Comparison of ENCODE assay signal across 13 cellular contexts in the genomic region with DNA sequence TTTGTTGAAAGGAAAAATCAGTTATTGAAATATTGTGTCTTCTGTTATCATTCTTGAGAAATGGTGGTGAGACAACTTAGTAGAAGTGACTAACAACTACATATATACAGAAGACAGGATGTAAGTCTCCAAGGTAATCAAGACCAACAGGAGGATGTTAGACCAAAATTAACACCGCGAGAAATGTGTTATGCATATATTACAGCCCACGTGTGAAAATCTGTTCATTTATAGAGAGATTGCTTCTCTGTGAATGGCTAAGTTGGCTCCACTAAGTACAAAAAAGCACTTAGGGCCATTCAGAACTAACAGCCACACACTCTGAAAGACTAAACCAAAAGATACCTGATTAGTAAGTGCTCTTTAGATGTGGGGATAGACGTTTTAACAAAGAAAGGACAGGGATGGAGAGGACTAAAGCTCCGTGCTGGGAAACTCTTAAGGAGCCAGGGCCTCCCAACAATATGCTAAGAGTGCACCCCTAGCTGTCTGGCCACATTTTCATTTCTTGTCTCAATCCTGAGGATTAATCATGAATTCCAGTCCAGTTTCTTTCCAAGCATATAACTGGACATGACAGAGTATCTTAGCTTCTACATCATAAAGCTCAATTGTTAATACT.
A peak's percentile ranks its signal among the peaks of the same experiment; 100 is the strongest.
DNase-seq lines count a peak whose midpoint lies in the region; ATAC-seq and TF ChIP-seq lines count a peak whose summit lies in the region.
"Had no signal": no experiment of that assay in that cellular context is flagged by ENCODE, and none has a peak within 500 bp of the region (broad histone marks: within the 10 kb centered on the region; RNA-seq: fewer than 3 reads in every experiment).

No MANE protein-coding gene starts in this region.

- H3K27me3 Mint-ChIP-seq in stimulated activated memory B cell treated with anti-CD40 and anti-IgM and Interleukin-4, amounts not matched to agents 10 μg/mL and 1 μg/mL and 100 μg/mL, for 72 hours: no peaks in the 10 kb centered on the region

- H3K4me2 ChIP-seq in OCI-LY1 (ENCODE audit: low read length): peak overlapping the region; percentile 74

- peaks cover 19% of the 10 kb centered on the region for H3K36me3 Mint-ChIP-seq in stimulated activated memory B cell treated with anti-CD40 and anti-IgM and Interleukin-4, amounts not matched to agents 10 μg/mL and 1 μg/mL and 100 μg/mL, for 72 hours

- H3K4me1 ChIP-seq in OCI-LY1 (ENCODE audit: insufficient read depth, low read length, severe bottlenecking) (peaks cover 95% of the 10 kb centered on the region), HAP-1 (peaks cover 68% of the 10 kb centered on the region)
- H3K4me1 ChIP-seq: SJCRH30 had no signal

- no peak for TF ChIP-seq CTCF in OCI-LY1 (IDR thresholded peaks at IDR 0.05; ENCODE audit: low read length)

- H3K79me2 ChIP-seq in OCI-LY1 (ENCODE audit: insufficient read depth, low read length): peaks cover 12% of the 10 kb centered on the region; the same call in 1 of the 2 replicates

- peak overlapping the region; percentile 93 for H3K27ac Mint-ChIP-seq in stimulated activated memory B cell treated with anti-CD40 and anti-IgM and Interleukin-4, amounts not matched to agents 10 μg/mL and 1 μg/mL and 100 μg/mL, for 72 hours

- H3K27me3 ChIP-seq in OCI-LY1 (ENCODE audit: insufficient read depth, low read length) (no peaks in the 10 kb centered on the region), HAP-1 (ENCODE audit: low read depth) (no peaks in the 10 kb centered on the region)
- H3K27me3 ChIP-seq: SJCRH30 had no signal

- H3K4me3 ChIP-seq in OCI-LY1 (ENCODE audit: low read depth, low read length, poor library complexity, severe bottlenecking) (peak overlapping the region; percentile 48), HAP-1 (no peak overlapping the region)
- H3K4me3 ChIP-seq: mucosa of descending colon, SJCRH30 had no signal

- peak overlapping the region; percentile 17 for H2AFZ ChIP-seq in OCI-LY1 (ENCODE audit: low read length)

- in situ Hi-C loops in HAP-1 (cut with MboI; ENCODE audit: low sequenced_read_pairs): no loop called here

- H3F3A ChIP-seq in OCI-LY1 (ENCODE audit: insufficient read depth, low read length): peaks cover 12% of the 10 kb centered on the region

- H3K36me3 ChIP-seq in OCI-LY1 (ENCODE audit: insufficient read depth, low read length): no peaks in the 10 kb centered on the region
- H3K36me3 ChIP-seq in HAP-1 (replicated peaks): peaks cover 22% of the 10 kb centered on the region
- H3K36me3 ChIP-seq: SJCRH30 had no signal

- peak overlapping the region; percentile 49 for H3K4me3 Mint-ChIP-seq in stimulated activated memory B cell treated with anti-CD40 and anti-IgM and Interleukin-4, amounts not matched to agents 10 μg/mL and 1 μg/mL and 100 μg/mL, for 72 hours

- peak overlapping the region; percentile 98 for H3K27ac ChIP-seq in OCI-LY1 (ENCODE audit: low read depth, low read length, poor library complexity, severe bottlenecking)
- H3K27ac ChIP-seq: SJCRH30 had no signal

- H3K9ac ChIP-seq in OCI-LY1 (ENCODE audit: low read length): peak overlapping the region; percentile 71

- H3K9me3 ChIP-seq in OCI-LY1 (ENCODE audit: low read length) (no peaks in the 10 kb centered on the region), HAP-1 (no peaks in the 10 kb centered on the region)
- H3K9me3 ChIP-seq: mucosa of descending colon, SJCRH30 had no signal

- no peaks in the 10 kb centered on the region for H3K9me2 ChIP-seq in OCI-LY1 (ENCODE audit: low read depth, low read length)

- DNase-seq in NCI-H1436 (lab: John Stamatoyannopoulos, UW) (peak; percentile 8), NCI-H1436 treated with DMSO at 0.1 percent for 48 hours (lab: John Stamatoyannopoulos, UW) (no peak), CD1c-positive myeloid dendritic cell (ENCODE audit: extremely low spot score) (no peak), HAP-1 (ENCODE audit: low spot score in 2 of 2) (no peak)
- DNase-seq in stimulated activated CD4-positive, alpha-beta T cell treated with anti-CD3 and anti-CD28 coated beads, Interleukin-15, amount 100 ng/mL, for 24 hours: no peak
- DNase-seq: activated naive CD4-positive, alpha-beta T cell treated with Interleukin-2 at 50 U/mL for 16 hours; Kasumi-1; mucosa of descending colon; SJCRH30; stimulated activated CD4-positive, alpha-beta T cell treated with anti-CD3 and anti-CD28 coated beads, Interleukin-4, amount 100 ng/mL, for 1 hour had no signal

- no peaks in the 10 kb centered on the region for H4K20me1 ChIP-seq in OCI-LY1 (ENCODE audit: insufficient read depth, low read length)

- H3K9me3 Mint-ChIP-seq in stimulated activated memory B cell treated with anti-CD40 and anti-IgM and Interleukin-4, amounts not matched to agents 10 μg/mL and 1 μg/mL and 100 μg/mL, for 72 hours: no peaks in the 10 kb centered on the region

- peaks cover 74% of the 10 kb centered on the region for H3K4me1 Mint-ChIP-seq in stimulated activated memory B cell treated with anti-CD40 and anti-IgM and Interleukin-4, amounts not matched to agents 10 μg/mL and 1 μg/mL and 100 μg/mL, for 72 hours

- ATAC-seq in HG02798 (IDR thresholded peaks at IDR 0.05; ENCODE audit: poor library complexity, unreplicated experiment): peak; percentile 59
- peak; percentile 69 for ATAC-seq in stimulated activated memory B cell treated with anti-CD40 and anti-IgM and Interleukin-4, amounts not matched to agents 10 μg/mL and 1 μg/mL and 100 μg/mL, for 72 hours
- ATAC-seq: mucosa of descending colon had no signal
